16 cellular contexts compared by ENCODE assay signal in genomic region chr12:82474798-82475184, GRCh38.
A peak's percentile ranks its signal among the peaks of the same experiment; 100 is the strongest.
DNase-seq lines count a peak whose midpoint lies in the region; ATAC-seq and TF ChIP-seq lines count a peak whose summit lies in the region.
"Had no signal": no experiment of that assay in that cellular context is flagged by ENCODE, and none has a peak within 500 bp of the region (broad histone marks: within the 10 kb centered on the region; RNA-seq: fewer than 3 reads in every experiment).

No MANE protein-coding gene starts in this region.

- DNase-seq in AG10803 (ENCODE audit: low read depth): peak; percentile 10
- DNase-seq in chondrocyte (ENCODE audit: low spot score): no peak
- DNase-seq in COLO829 (ENCODE audit: low spot score): no peak
- no peak for DNase-seq in GM23338 (ENCODE audit: low spot score)
- no peak for DNase-seq in stomach
- DNase-seq: activated CD8-positive, alpha-beta memory T cell treated with anti-CD3 and anti-CD28 coated beads, Interleukin-2, amount 50 U/mL, for 4 hours; activated naive CD8-positive, alpha-beta T cell treated with anti-CD3 and anti-CD28 coated beads for 36 hours; NCI-H2081 treated with DMSO at 0.1 percent for 48 hours; NK-92 treated with Interleukin-12 subunit alpha and Interleukin-12 subunit beta, amount 100 ng/mL, for 24 hours; ovary; trophoblast cell had no signal

- H2AFZ ChIP-seq in GM23338: no peak overlapping the region

- ATAC-seq in GM21526 (IDR thresholded peaks at IDR 0.05; ENCODE audit: low FRiP score, unreplicated experiment) (peak; percentile 4), HG03342 (IDR thresholded peaks at IDR 0.05; ENCODE audit: unreplicated experiment) (peak; percentile 9), GM23338 (no peak), HG03097 (IDR thresholded peaks at IDR 0.05; ENCODE audit: low FRiP score, unreplicated experiment) (no peak)
- ATAC-seq: A549 had no signal

- H3K4me1 Mint-ChIP-seq in chondrocyte (ENCODE audit: low read depth) (peaks cover 13% of the 10 kb centered on the region), GM23338 (peaks cover 6% of the 10 kb centered on the region; the same call in 2 of the 3 replicates)
- H3K4me1 Mint-ChIP-seq: activated naive CD8-positive, alpha-beta T cell treated with anti-CD3 and anti-CD28 coated beads for 36 hours had no signal

- no peaks in the 10 kb centered on the region for H3K27me3 Mint-ChIP-seq in chondrocyte (ENCODE audit: low read depth)
- no peaks in the 10 kb centered on the region for H3K27me3 Mint-ChIP-seq in GM23338 (ENCODE audit: insufficient read depth, low read depth, poor library complexity)
- H3K27me3 Mint-ChIP-seq: activated naive CD8-positive, alpha-beta T cell treated with anti-CD3 and anti-CD28 coated beads for 36 hours had no signal

- H3K4me1 ChIP-seq in GM23338 (ENCODE audit: insufficient read depth) (peaks cover 13% of the 10 kb centered on the region), stomach (no peaks in the 10 kb centered on the region)
- H3K4me1 ChIP-seq: A549 had no signal

- intact Hi-C loops in stomach (cut with DNase I; ENCODE audit: low total_unique reads): no loop called here

- TF ChIP-seq POLR2A in stomach (IDR thresholded peaks at IDR 0.05): no peak

- no peaks in the 10 kb centered on the region for H4K20me1 ChIP-seq in GM23338 (replicated peaks; ENCODE audit: insufficient read depth)

- H3K4me3 Mint-ChIP-seq in chondrocyte (ENCODE audit: unreplicated experiment) (no peak overlapping the region), GM23338 (no peak overlapping the region)
- H3K4me3 Mint-ChIP-seq: activated naive CD8-positive, alpha-beta T cell treated with anti-CD3 and anti-CD28 coated beads for 36 hours had no signal

- no peaks in the 10 kb centered on the region for H3K9me2 ChIP-seq in GM23338 (ENCODE audit: insufficient read depth)

- TF ChIP-seq CTCF in AG10803 (conservative IDR thresholded peaks at IDR 0.05; ENCODE audit: low read length) (no peak), chondrocyte (IDR thresholded peaks at IDR 0.05) (no peak), GM23338 (conservative IDR thresholded peaks at IDR 0.05; ENCODE audit: low read depth in 2 of 2) (no peak), stomach (IDR thresholded peaks at IDR 0.05) (no peak)

- H3K27ac Mint-ChIP-seq in chondrocyte (ENCODE audit: unreplicated experiment): peak overlapping the region; percentile 19
- no peak overlapping the region for H3K27ac Mint-ChIP-seq in GM23338
- H3K27ac Mint-ChIP-seq: activated naive CD8-positive, alpha-beta T cell treated with anti-CD3 and anti-CD28 coated beads for 36 hours had no signal

- no peaks in the 10 kb centered on the region for H3K79me2 ChIP-seq in GM23338 (replicated peaks; ENCODE audit: insufficient read depth)

- H3K4me3 ChIP-seq in AG10803 (ENCODE audit: low read length) (no peak overlapping the region), GM23338 (no peak overlapping the region), stomach (no peak overlapping the region)
- H3K4me3 ChIP-seq: A549, coronary artery, ovary had no signal

- H3K27ac ChIP-seq in GM23338 (ENCODE audit: low read depth) (no peak overlapping the region), stomach (no peak overlapping the region)
- H3K27ac ChIP-seq: A549, coronary artery, ovary had no signal

- no peaks in the 10 kb centered on the region for H3F3A ChIP-seq in GM23338 (replicated peaks; ENCODE audit: low read depth)

- H3K9me3 Mint-ChIP-seq in chondrocyte (ENCODE audit: low read depth) (peaks cover 8% of the 10 kb centered on the region), GM23338 (no peaks in the 10 kb centered on the region)

- peaks cover 2% of the 10 kb centered on the region for H3K36me3 Mint-ChIP-seq in chondrocyte (ENCODE audit: low read depth)
- H3K36me3 Mint-ChIP-seq in GM23338 (ENCODE audit: low read depth): no peaks in the 10 kb centered on the region

- H3K27me3 ChIP-seq in GM23338 (ENCODE audit: insufficient read depth) (no peaks in the 10 kb centered on the region), stomach (no peaks in the 10 kb centered on the region)
- H3K27me3 ChIP-seq: ovary had no signal

- no peak for TF ChIP-seq EP300 in stomach (IDR thresholded peaks at IDR 0.05)

- WGBS in stomach, 5 donors: 73 to 87% (median 81%) methylated on average over 2 of the region's 2 CpGs

- H3K9me3 ChIP-seq in stomach: peaks cover 0 to 6% (median 2%) of the 10 kb centered on the region in 4 donors
- H3K9me3 ChIP-seq: A549, ovary had no signal

- H3K36me3 ChIP-seq in GM23338 (ENCODE audit: insufficient read depth) (no peaks in the 10 kb centered on the region), stomach (peaks cover 0 to 42% (median 23%) of the 10 kb centered on the region in 4 donors)
- H3K36me3 ChIP-seq: ovary had no signal

- H3K4me2 ChIP-seq in GM23338: no peak overlapping the region
- H3K4me2 ChIP-seq: A549 had no signal

TF ChIP-seq in GM23338, 12 proteins besides CTCF, POLR2A, EP300 and RAD21 (continues in another document):
- TF ChIP-seq ZNF462 (CRISPR knock-in tag; IDR thresholded peaks at IDR 0.05): no peak
- no peak for TF ChIP-seq EZH2phosphoT487 (IDR thresholded peaks at IDR 0.05; ENCODE audit: unreplicated experiment)
- no peak for TF ChIP-seq EZH2 (IDR thresholded peaks at IDR 0.05; ENCODE audit: low read depth, unreplicated experiment)
- no peak for TF ChIP-seq JUNB (IDR thresholded peaks at IDR 0.05; ENCODE audit: unreplicated experiment)
- no peak for TF ChIP-seq POLR2AphosphoS5 (IDR thresholded peaks at IDR 0.05; ENCODE audit: low read depth)
- no peak for TF ChIP-seq ETS1 (IDR thresholded peaks at IDR 0.05)
- TF ChIP-seq ZNF331 (CRISPR knock-in tag; IDR thresholded peaks at IDR 0.05; ENCODE audit: low read depth): no peak
- no peak for TF ChIP-seq NANOG (IDR thresholded peaks at IDR 0.05; ENCODE audit: borderline replicate concordance)
- TF ChIP-seq ZNF114 (CRISPR knock-in tag; IDR thresholded peaks at IDR 0.05): no peak

Comparison
In these comparisons a context has a peak if more than half of its experiments do, and no peak if none do; other contexts are left out.
1. ATAC-seq: peak in GM21526 (single experiment) and HG03342 (single experiment); none in GM23338 (single experiment) and HG03097 (single experiment).